34 cellular contexts compared by ENCODE assay signal in the genomic region with DNA sequence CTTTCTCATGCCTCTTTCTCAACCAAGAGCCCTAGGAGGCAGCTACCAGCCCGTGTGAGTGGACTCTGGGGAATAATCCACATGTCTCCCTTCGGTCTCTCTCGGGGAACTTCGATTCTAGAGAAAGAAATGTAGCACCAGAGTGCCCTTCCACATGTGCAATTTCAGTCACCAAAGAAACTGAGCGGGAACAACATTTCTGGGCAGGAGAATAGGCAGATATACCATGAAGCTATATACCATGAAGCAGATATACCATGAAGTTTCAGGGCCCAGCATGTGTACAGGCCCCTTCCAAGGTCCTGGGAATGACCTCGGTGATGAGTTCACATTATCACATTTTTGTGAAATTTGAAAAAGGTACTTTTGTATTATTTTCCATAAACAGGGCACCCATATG.
"Had no signal": no experiment of that assay in that cellular context is flagged by ENCODE, and none has a peak within 500 bp of the region (broad histone marks: within the 10 kb centered on the region; RNA-seq: fewer than 3 reads in every experiment).

No MANE protein-coding gene starts in this region.

- H3K4me3 ChIP-seq: MG63 had no signal

- DNase-seq: Karpas-422, Kasumi-1, MG63, MM.1S, MV-4-11, NCI-H1048, NCI-H1092, NCI-H1092 treated with DMSO at 0.1 percent for 48 hours, NCI-H1105, NCI-H1105 treated with DMSO at 0.1 percent for 48 hours, NCI-H1417, NCI-H1417 treated with DMSO at 0.1 percent for 48 hours, NCI-H1436, NCI-H1436 treated with DMSO at 0.1 percent for 48 hours, NCI-H146, NCI-H1694, NCI-H1694 treated with DMSO at 0.1 percent for 48 hours, NCI-H187, NCI-H187 treated with DMSO at 0.1 percent for 48 hours, NCI-H1930, NCI-H2029, NCI-H2029 treated with DMSO at 0.1 percent for 48 hours, NCI-H2081 treated with DMSO at 0.1 percent for 48 hours, NCI-H2107, NCI-H2171, NCI-H2171 treated with DMSO at 0.1 percent for 48 hours, NCI-H2227 treated with DMSO at 0.1 percent for 48 hours, NCI-H226, NCI-H345, NCI-H446, NCI-H446 treated with DMSO at 0.1 percent for 48 hours, NCI-H510A, NCI-H510A treated with DMSO at 0.1 percent for 48 hours, NCI-H524 had no signal

- H3K36me3 ChIP-seq: MG63 had no signal

- H3K27me3 ChIP-seq: MG63 had no signal

- H3K9me3 ChIP-seq: MG63 had no signal
